ENCODE assay signal across 1 cellular context in genomic region chr18:9126337-9126736, GRCh38.
TF ChIP-seq lines count a peak whose summit lies in the region.

No MANE protein-coding gene starts in this region.

TF ChIP-seq in IMR-90, 13 proteins besides CTCF, POLR2A, EP300 and RAD21:
- TF ChIP-seq RFX5 (IDR thresholded peaks at IDR 0.05; ENCODE audit: low read depth, low read length) (no peak), RCOR1 (IDR thresholded peaks at IDR 0.05; ENCODE audit: insufficient replicate concordance, low read length) (no peak), MAFK (IDR thresholded peaks at IDR 0.05; ENCODE audit: low read depth, low read length) (no peak), BHLHE40 (IDR thresholded peaks at IDR 0.05; ENCODE audit: low read depth, low read length) (no peak)
